In genomic region chrX:100615015-100615414, GRCh38 we compare ENCODE assay signal across 8 cellular contexts. TPM values are rescaled to one million over a fixed set of nuclear protein-coding genes. Genes with fewer than 3 reads are reported as not detected.
DNase-seq lines count a peak whose midpoint lies in the region; ATAC-seq and TF ChIP-seq lines count a peak whose summit lies in the region.

No MANE protein-coding gene starts in this region.

- H3K4me3 Mint-ChIP-seq in WTC11, result no peak overlapping the region
- H3K4me3 Mint-ChIP-seq in activated CD4-positive, alpha-beta memory T cell treated with anti-CD3 and anti-CD28 coated beads, Interleukin-2, amount 10 ng/mL, durations not matched to agents 7 days and 5 days, result no peak overlapping the region

- peaks cover 23% of the 10 kb centered on the region for H3K4me1 Mint-ChIP-seq in WTC11
- H3K4me1 Mint-ChIP-seq in activated CD4-positive, alpha-beta memory T cell treated with anti-CD3 and anti-CD28 coated beads, Interleukin-2, amount 10 ng/mL, durations not matched to agents 7 days and 5 days, result no peaks in the 10 kb centered on the region

- H3K36me3 Mint-ChIP-seq in WTC11, result no peaks in the 10 kb centered on the region
- H3K36me3 Mint-ChIP-seq in activated CD4-positive, alpha-beta memory T cell treated with anti-CD3 and anti-CD28 coated beads, Interleukin-2, amount 10 ng/mL, durations not matched to agents 7 days and 5 days (ENCODE audit: low read depth), result no peaks in the 10 kb centered on the region

- TF ChIP-seq CTCF in cardiac muscle cell (IDR thresholded peaks at IDR 0.05; ENCODE audit: low read depth, low read length), result peak; percentile 58
- TF ChIP-seq CTCF in WTC11 (IDR thresholded peaks at IDR 0.05), result no peak

- H3K27ac Mint-ChIP-seq in WTC11, result no peak overlapping the region
- no peak overlapping the region for H3K27ac Mint-ChIP-seq in activated CD4-positive, alpha-beta memory T cell treated with anti-CD3 and anti-CD28 coated beads, Interleukin-2, amount 10 ng/mL, durations not matched to agents 7 days and 5 days

- H3K4me3 ChIP-seq in cardiac muscle cell, result no peak overlapping the region
- H3K4me3 ChIP-seq in right cardiac atrium (ENCODE audit: low read length), result no peak overlapping the region

- H3K27me3 ChIP-seq in cardiac muscle cell (no peaks in the 10 kb centered on the region), right cardiac atrium (ENCODE audit: control insufficient read depth, insufficient read depth) (no peaks in the 10 kb centered on the region)

- no peaks in the 10 kb centered on the region for H3K27me3 Mint-ChIP-seq in WTC11 (ENCODE audit: low read depth)
- H3K27me3 Mint-ChIP-seq in activated CD4-positive, alpha-beta memory T cell treated with anti-CD3 and anti-CD28 coated beads, Interleukin-2, amount 10 ng/mL, durations not matched to agents 7 days and 5 days, result peaks cover 11% of the 10 kb centered on the region

- no peak overlapping the region for H3K27ac ChIP-seq in cardiac muscle cell
- H3K27ac ChIP-seq in right cardiac atrium (ENCODE audit: low read length), result no peak overlapping the region

- no peaks in the 10 kb centered on the region for H3K36me3 ChIP-seq in cardiac muscle cell

- DNase-seq in cardiac muscle cell (ENCODE audit: low read depth in 1 of 2, low spot score in 1 of 2) (peak; percentile 46 to 80), left cardiac atrium (no peak), HuH-7 (ENCODE audit: low spot score) (peak; percentile 42), WTC11 (ENCODE audit: low spot score) (no peak), kidney glomerular epithelial cell (lab: John Stamatoyannopoulos, UW) (peak; percentile 49), right cardiac atrium (no peak)
- no peak for DNase-seq in activated CD4-positive, alpha-beta memory T cell treated with anti-CD3 and anti-CD28 coated beads, Interleukin-2, amount 10 ng/mL, durations not matched to agents 7 days and 5 days

- POLR2A ChIA-PET in WTC11 (lab: Charles Lee), result interaction anchor here (0.7 kb wide), 1 partner anchor 20 kb away, joined by 3 read pairs; no protein-coding TSS in a partner anchor
- POLR2A ChIA-PET in activated CD4-positive, alpha-beta memory T cell treated with anti-CD3 and anti-CD28 coated beads, Interleukin-2, amount 10 ng/mL, durations not matched to agents 7 days and 5 days (lab: Charles Lee), result no interaction called here

- intact Hi-C loops in left cardiac atrium (cut with DNase I), result no loop called here
- intact Hi-C loops in right cardiac atrium (cut with DNase I), result no loop called here

- no peaks in the 10 kb centered on the region for H3K9me3 Mint-ChIP-seq in WTC11
- no peaks in the 10 kb centered on the region for H3K9me3 Mint-ChIP-seq in activated CD4-positive, alpha-beta memory T cell treated with anti-CD3 and anti-CD28 coated beads, Interleukin-2, amount 10 ng/mL, durations not matched to agents 7 days and 5 days

- no peak for ATAC-seq in left cardiac atrium
- ATAC-seq in GM21737 (IDR thresholded peaks at IDR 0.05; ENCODE audit: unreplicated experiment), result peak; percentile 90
- ATAC-seq in WTC11, result peak; percentile 81
- no peak for ATAC-seq in right cardiac atrium

- no peaks in the 10 kb centered on the region for H3K9me3 ChIP-seq in cardiac muscle cell (ENCODE audit: low read depth)
- H3K9me3 ChIP-seq in right cardiac atrium (ENCODE audit: control insufficient read depth, low read length), result no peaks in the 10 kb centered on the region

- 21% methylated on average over 3 of the region's 3 CpGs for WGBS in right cardiac atrium

- H3K4me1 ChIP-seq in cardiac muscle cell (ENCODE audit: low read depth) (no peaks in the 10 kb centered on the region), right cardiac atrium (ENCODE audit: control insufficient read depth, insufficient read depth, low read length) (no peaks in the 10 kb centered on the region)

- CTCF ChIA-PET in WTC11 (lab: Charles Lee), result interaction anchor here (0.6 to 1.9 kb wide), 18 partner anchors 11 to 898 kb away, joined by 3 to 19 read pairs (median 4); partner anchors contain the start of gene TSPAN6
- CTCF ChIA-PET in activated CD4-positive, alpha-beta memory T cell treated with anti-CD3 and anti-CD28 coated beads, Interleukin-2, amount 10 ng/mL, durations not matched to agents 7 days and 5 days (lab: Charles Lee), result interaction anchor here (2.6 kb wide), 1 partner anchor 21 kb away, joined by 9 read pairs; the partner anchor contains the start of gene TSPAN6

TF ChIP-seq in WTC11, 78 proteins besides CTCF, POLR2A, EP300 and RAD21:
- TF ChIP-seq FOXJ3 (CRISPR knock-in tag; IDR thresholded peaks at IDR 0.05; ENCODE audit: borderline replicate concordance) (no peak), ETV6 (CRISPR knock-in tag; IDR thresholded peaks at IDR 0.05) (no peak), SP1 (CRISPR knock-in tag; conservative IDR thresholded peaks at IDR 0.05) (no peak), IRF2 (CRISPR knock-in tag; IDR thresholded peaks at IDR 0.05; ENCODE audit: borderline replicate concordance, low read depth) (no peak), PRRX2 (CRISPR knock-in tag; IDR thresholded peaks at IDR 0.05) (no peak), GABPB1 (CRISPR knock-in tag; IDR thresholded peaks at IDR 0.05) (no peak), CBFB (CRISPR knock-in tag; IDR thresholded peaks at IDR 0.05; ENCODE audit: low read depth) (no peak), E2F4 (CRISPR knock-in tag; IDR thresholded peaks at IDR 0.05; ENCODE audit: borderline replicate concordance, low read depth) (no peak), ATF3 (CRISPR knock-in tag; conservative IDR thresholded peaks at IDR 0.05) (no peak), SMAD3 (CRISPR knock-in tag; IDR thresholded peaks at IDR 0.05; ENCODE audit: borderline replicate concordance) (no peak), HMGA2 (CRISPR knock-in tag; IDR thresholded peaks at IDR 0.05) (no peak)

RNA-seq across cellular contexts. Expression of gene TSPAN6, which starts 21.6 kb away (rescaled TPM):
- 57.8 and 86.9 TPM in 2 replicates for total RNA-seq in cardiac muscle cell
- polyA plus RNA-seq in cardiac muscle cell, result 175 and 196 TPM in 2 replicates
- total RNA-seq in left cardiac atrium, result 10 to 100 TPM in 1 of 2 donors, 1 to 10 TPM in 1; 8.0 to 10.1 TPM
- total RNA-seq in WTC11 (2021), result 47.0 to 50.5 TPM (median 49.8 TPM) in 3 replicates
- not detected for total RNA-seq in activated CD4-positive, alpha-beta memory T cell treated with anti-CD3 and anti-CD28 coated beads, Interleukin-2, amount 10 ng/mL, durations not matched to agents 7 days and 5 days
- 10 to 100 TPM in 1 of 4 donors, 1 to 10 TPM in 3; 6.2 to 10.2 (median 8.8) TPM for total RNA-seq in right cardiac atrium
- polyA plus RNA-seq in right cardiac atrium, result 11.9 TPM

RNA-seq across cellular contexts. Expression of gene SRPX2, which starts 29.0 kb away (rescaled TPM):
- total RNA-seq in cardiac muscle cell (0.03 and 0.04 TPM in 2 replicates), left cardiac atrium (10 to 100 TPM; 20.4 to 37.4 TPM), WTC11 (2021) (0.24 to 0.62 TPM (median 0.34 TPM) in 3 replicates), right cardiac atrium (10 to 100 TPM in 1 of 4 donors, 1 to 10 TPM in 3; 2.5 to 27.6 (median 4.8) TPM)
- polyA plus RNA-seq in cardiac muscle cell (0.30 and 1.9 TPM in 2 replicates), right cardiac atrium (4.1 TPM)
- total RNA-seq in activated CD4-positive, alpha-beta memory T cell treated with anti-CD3 and anti-CD28 coated beads, Interleukin-2, amount 10 ng/mL, durations not matched to agents 7 days and 5 days, result not detected

RNA-seq across cellular contexts. Expression of gene TNMD, which starts 30.3 kb away (rescaled TPM):
- total RNA-seq in cardiac muscle cell (0.57 and 4.1 TPM in 2 replicates), left cardiac atrium (1 to 10 TPM in 1 of 2 donors, under 1 TPM in 1; 0.77 to 1.8 TPM), WTC11 (2021) (1.9 to 3.3 TPM (median 2.8 TPM) in 3 replicates), right cardiac atrium (not detected)
- polyA plus RNA-seq in cardiac muscle cell (1.1 and 6.9 TPM in 2 replicates), right cardiac atrium (0.61 TPM)
- total RNA-seq in activated CD4-positive, alpha-beta memory T cell treated with anti-CD3 and anti-CD28 coated beads, Interleukin-2, amount 10 ng/mL, durations not matched to agents 7 days and 5 days, result not detected

Comparison
In these comparisons a context has a peak if more than half of its experiments do, and no peak if none do; other contexts are left out.
1. DNase-seq: peak in cardiac muscle cell (2 of 2), HuH-7 (single experiment) and kidney glomerular epithelial cell (single experiment); none in left cardiac atrium (single experiment), WTC11 (single experiment), activated CD4-positive, alpha-beta memory T cell treated with anti-CD3 and anti-CD28 coated beads, Interleukin-2, amount 10 ng/mL, durations not matched to agents 7 days and 5 days (single experiment) and right cardiac atrium (0 of 3).
2. ATAC-seq: peak in GM21737 (single experiment) and WTC11 (single experiment); none in left cardiac atrium (0 of 2) and right cardiac atrium (0 of 2).
3. RNA of gene TSPAN6, which starts 21.6 kb away (total RNA-seq): 57.8 to 86.9 TPM in cardiac muscle cell, 47.0 to 50.5 TPM in WTC11, 8.0 to 10.1 TPM in left cardiac atrium and 6.2 to 10.2 TPM in right cardiac atrium; not detected in activated CD4-positive, alpha-beta memory T cell treated with anti-CD3 and anti-CD28 coated beads, Interleukin-2, amount 10 ng/mL, durations not matched to agents 7 days and 5 days; every median in the first group is over 4 times any median in the second.